Comparison of ENCODE assay signal across 1 cellular context in genomic region chr6:20212392-20213111, GRCh38.
TF ChIP-seq lines count a peak whose summit lies in the region.

A gene with protein sequence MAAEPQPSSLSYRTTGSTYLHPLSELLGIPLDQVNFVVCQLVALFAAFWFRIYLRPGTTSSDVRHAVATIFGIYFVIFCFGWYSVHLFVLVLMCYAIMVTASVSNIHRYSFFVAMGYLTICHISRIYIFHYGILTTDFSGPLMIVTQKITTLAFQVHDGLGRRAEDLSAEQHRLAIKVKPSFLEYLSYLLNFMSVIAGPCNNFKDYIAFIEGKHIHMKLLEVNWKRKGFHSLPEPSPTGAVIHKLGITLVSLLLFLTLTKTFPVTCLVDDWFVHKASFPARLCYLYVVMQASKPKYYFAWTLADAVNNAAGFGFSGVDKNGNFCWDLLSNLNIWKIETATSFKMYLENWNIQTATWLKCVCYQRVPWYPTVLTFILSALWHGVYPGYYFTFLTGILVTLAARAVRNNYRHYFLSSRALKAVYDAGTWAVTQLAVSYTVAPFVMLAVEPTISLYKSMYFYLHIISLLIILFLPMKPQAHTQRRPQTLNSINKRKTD (minus strand): TSS chr6:20212469. CDS start chr6:20212234, 235 bp downstream.

TF ChIP-seq in K562, 482 proteins besides CTCF, POLR2A, EP300 and RAD21 (continued from another document and continues in another):
- TF ChIP-seq MECOM (CRISPR knock-in tag; IDR thresholded peaks at IDR 0.05) (no peak), ZZZ3 (IDR thresholded peaks at IDR 0.05) (no peak), XRCC3 (IDR thresholded peaks at IDR 0.05) (no peak), CC2D1A (IDR thresholded peaks at IDR 0.05) (no peak), ATF7 (IDR thresholded peaks at IDR 0.05) (peak; percentile 65; the same call in 1 of the 2 replicates), SAFB (IDR thresholded peaks at IDR 0.05; ENCODE audit: borderline replicate concordance, low read depth, low read length) (no peak), KLF6 (CRISPR knock-in tag; IDR thresholded peaks at IDR 0.05; ENCODE audit: borderline replicate concordance) (no peak), TAF7 (tag; IDR thresholded peaks at IDR 0.05) (no peak), POLR2AphosphoS5 (IDR thresholded peaks at IDR 0.05; ENCODE audit: control insufficient read depth, insufficient read depth, low read depth, low read length) (peak; percentile 64), ETS2 (tag; IDR thresholded peaks at IDR 0.05; ENCODE audit: borderline replicate concordance, poor library complexity, severe bottlenecking) (no peak), EWSR1 (IDR thresholded peaks at IDR 0.05; ENCODE audit: borderline replicate concordance, low read depth, partially characterized antibody) (no peak), ARNT (IDR thresholded peaks at IDR 0.05) (no peak; a peak in 1 of 4 replicates), ZBTB7A (IDR thresholded peaks at IDR 0.05; ENCODE audit: borderline replicate concordance, control insufficient read depth, low read depth, low read length) (peak; percentile 77; the same call in 1 of the 2 replicates), CREB3 (tag; conservative IDR thresholded peaks at IDR 0.05; ENCODE audit: low read depth) (no peak; the same call in 1 of the 2 replicates), ARHGAP35 (IDR thresholded peaks at IDR 0.05; ENCODE audit: partially characterized antibody) (no peak), SRSF7 (optimal IDR thresholded peaks at IDR 0.05; ENCODE audit: low read depth, low read length) (peak; percentile 4), SNIP1 (IDR thresholded peaks at IDR 0.05; ENCODE audit: low read depth) (no peak), BHLHE40 (IDR thresholded peaks at IDR 0.05; ENCODE audit: low read length) (no peak; the same call in 1 of the 2 replicates), MYBL2 (IDR thresholded peaks at IDR 0.05; ENCODE audit: low read depth) (no peak), MYBL2 (CRISPR knock-in tag; IDR thresholded peaks at IDR 0.05; ENCODE audit: borderline replicate concordance) (no peak), ZKSCAN3 (CRISPR knock-in tag; IDR thresholded peaks at IDR 0.05) (no peak), HNRNPK (IDR thresholded peaks at IDR 0.05; ENCODE audit: low read depth, low read length, poor library complexity, severe bottlenecking) (no peak), HNRNPL (IDR thresholded peaks at IDR 0.05; ENCODE audit: low read depth, low read length) (peak; percentile 70; the same call in 1 of the 2 replicates), ZFP30 (CRISPR knock-in tag; IDR thresholded peaks at IDR 0.05; ENCODE audit: borderline replicate concordance) (no peak), ZNF57 (CRISPR knock-in tag; IDR thresholded peaks at IDR 0.05) (no peak), ZNF263 (CRISPR knock-in tag; IDR thresholded peaks at IDR 0.05; ENCODE audit: borderline replicate concordance) (peak; percentile 65; the same call in 1 of the 2 replicates), L3MBTL2 (IDR thresholded peaks at IDR 0.05) (peak; percentile 92), TEAD2 (tag; IDR thresholded peaks at IDR 0.05) (no peak), EHMT2 (IDR thresholded peaks at IDR 0.05) (no peak), GATA2 (CRISPR knock-in tag; IDR thresholded peaks at IDR 0.05) (no peak), RBM22 (IDR thresholded peaks at IDR 0.05; ENCODE audit: low read depth, low read length, poor library complexity, severe bottlenecking) (no peak), SREBF1 (IDR thresholded peaks at IDR 0.05; ENCODE audit: borderline replicate concordance, low read depth, low read length) (0 out of 2 replicates have a peak, but pooled peaks have one; percentile 48), CAMTA2 (CRISPR knock-in tag; conservative IDR thresholded peaks at IDR 0.05) (no peak), COPS2 (conservative IDR thresholded peaks at IDR 0.05) (no peak), ELF1 (tag; IDR thresholded peaks at IDR 0.05) (no peak), UBTF (IDR thresholded peaks at IDR 0.05; ENCODE audit: borderline replicate concordance in 1 of 2, low read depth in 2 of 2, low read length in 2 of 2) (peak; percentile 98; a peak in 3 of 4 replicates), ZNF277 (CRISPR knock-in tag; IDR thresholded peaks at IDR 0.05; ENCODE audit: borderline replicate concordance) (no peak), FOXK1 (CRISPR knock-in tag; IDR thresholded peaks at IDR 0.05; ENCODE audit: borderline replicate concordance) (0 out of 2 replicates have a peak, but pooled peaks have one; percentile 23), IFI16 (CRISPR knock-in tag; IDR thresholded peaks at IDR 0.05) (no peak), NFATC3 (IDR thresholded peaks at IDR 0.05) (no peak), SP1 (CRISPR knock-in tag; IDR thresholded peaks at IDR 0.05) (no peak), ZBTB17 (CRISPR knock-in tag; IDR thresholded peaks at IDR 0.05) (no peak; the same call in 1 of the 2 replicates)
- TF ChIP-seq, protein P1, sequence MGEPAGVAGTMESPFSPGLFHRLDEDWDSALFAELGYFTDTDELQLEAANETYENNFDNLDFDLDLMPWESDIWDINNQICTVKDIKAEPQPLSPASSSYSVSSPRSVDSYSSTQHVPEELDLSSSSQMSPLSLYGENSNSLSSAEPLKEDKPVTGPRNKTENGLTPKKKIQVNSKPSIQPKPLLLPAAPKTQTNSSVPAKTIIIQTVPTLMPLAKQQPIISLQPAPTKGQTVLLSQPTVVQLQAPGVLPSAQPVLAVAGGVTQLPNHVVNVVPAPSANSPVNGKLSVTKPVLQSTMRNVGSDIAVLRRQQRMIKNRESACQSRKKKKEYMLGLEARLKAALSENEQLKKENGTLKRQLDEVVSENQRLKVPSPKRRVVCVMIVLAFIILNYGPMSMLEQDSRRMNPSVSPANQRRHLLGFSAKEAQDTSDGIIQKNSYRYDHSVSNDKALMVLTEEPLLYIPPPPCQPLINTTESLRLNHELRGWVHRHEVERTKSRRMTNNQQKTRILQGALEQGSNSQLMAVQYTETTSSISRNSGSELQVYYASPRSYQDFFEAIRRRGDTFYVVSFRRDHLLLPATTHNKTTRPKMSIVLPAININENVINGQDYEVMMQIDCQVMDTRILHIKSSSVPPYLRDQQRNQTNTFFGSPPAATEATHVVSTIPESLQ (CRISPR knock-in tag; IDR thresholded peaks at IDR 0.05), result 0 out of 2 replicates have a peak, but pooled peaks have one; percentile 50
- TF ChIP-seq, protein P2, sequence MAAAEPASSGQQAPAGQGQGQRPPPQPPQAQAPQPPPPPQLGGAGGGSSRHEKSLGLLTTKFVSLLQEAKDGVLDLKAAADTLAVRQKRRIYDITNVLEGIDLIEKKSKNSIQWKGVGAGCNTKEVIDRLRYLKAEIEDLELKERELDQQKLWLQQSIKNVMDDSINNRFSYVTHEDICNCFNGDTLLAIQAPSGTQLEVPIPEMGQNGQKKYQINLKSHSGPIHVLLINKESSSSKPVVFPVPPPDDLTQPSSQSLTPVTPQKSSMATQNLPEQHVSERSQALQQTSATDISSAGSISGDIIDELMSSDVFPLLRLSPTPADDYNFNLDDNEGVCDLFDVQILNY (CRISPR knock-in tag; IDR thresholded peaks at IDR 0.05), result no peak
- TF ChIP-seq, protein P3, sequence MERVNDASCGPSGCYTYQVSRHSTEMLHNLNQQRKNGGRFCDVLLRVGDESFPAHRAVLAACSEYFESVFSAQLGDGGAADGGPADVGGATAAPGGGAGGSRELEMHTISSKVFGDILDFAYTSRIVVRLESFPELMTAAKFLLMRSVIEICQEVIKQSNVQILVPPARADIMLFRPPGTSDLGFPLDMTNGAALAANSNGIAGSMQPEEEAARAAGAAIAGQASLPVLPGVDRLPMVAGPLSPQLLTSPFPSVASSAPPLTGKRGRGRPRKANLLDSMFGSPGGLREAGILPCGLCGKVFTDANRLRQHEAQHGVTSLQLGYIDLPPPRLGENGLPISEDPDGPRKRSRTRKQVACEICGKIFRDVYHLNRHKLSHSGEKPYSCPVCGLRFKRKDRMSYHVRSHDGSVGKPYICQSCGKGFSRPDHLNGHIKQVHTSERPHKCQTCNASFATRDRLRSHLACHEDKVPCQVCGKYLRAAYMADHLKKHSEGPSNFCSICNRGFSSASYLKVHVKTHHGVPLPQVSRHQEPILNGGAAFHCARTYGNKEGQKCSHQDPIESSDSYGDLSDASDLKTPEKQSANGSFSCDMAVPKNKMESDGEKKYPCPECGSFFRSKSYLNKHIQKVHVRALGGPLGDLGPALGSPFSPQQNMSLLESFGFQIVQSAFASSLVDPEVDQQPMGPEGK (CRISPR knock-in tag; IDR thresholded peaks at IDR 0.05; ENCODE audit: borderline replicate concordance), result no peak; the same call in 1 of the 2 replicates
- TF ChIP-seq, protein P4, sequence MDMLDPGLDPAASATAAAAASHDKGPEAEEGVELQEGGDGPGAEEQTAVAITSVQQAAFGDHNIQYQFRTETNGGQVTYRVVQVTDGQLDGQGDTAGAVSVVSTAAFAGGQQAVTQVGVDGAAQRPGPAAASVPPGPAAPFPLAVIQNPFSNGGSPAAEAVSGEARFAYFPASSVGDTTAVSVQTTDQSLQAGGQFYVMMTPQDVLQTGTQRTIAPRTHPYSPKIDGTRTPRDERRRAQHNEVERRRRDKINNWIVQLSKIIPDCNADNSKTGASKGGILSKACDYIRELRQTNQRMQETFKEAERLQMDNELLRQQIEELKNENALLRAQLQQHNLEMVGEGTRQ (CRISPR knock-in tag; IDR thresholded peaks at IDR 0.05), result no peak
- TF ChIP-seq, protein P5, sequence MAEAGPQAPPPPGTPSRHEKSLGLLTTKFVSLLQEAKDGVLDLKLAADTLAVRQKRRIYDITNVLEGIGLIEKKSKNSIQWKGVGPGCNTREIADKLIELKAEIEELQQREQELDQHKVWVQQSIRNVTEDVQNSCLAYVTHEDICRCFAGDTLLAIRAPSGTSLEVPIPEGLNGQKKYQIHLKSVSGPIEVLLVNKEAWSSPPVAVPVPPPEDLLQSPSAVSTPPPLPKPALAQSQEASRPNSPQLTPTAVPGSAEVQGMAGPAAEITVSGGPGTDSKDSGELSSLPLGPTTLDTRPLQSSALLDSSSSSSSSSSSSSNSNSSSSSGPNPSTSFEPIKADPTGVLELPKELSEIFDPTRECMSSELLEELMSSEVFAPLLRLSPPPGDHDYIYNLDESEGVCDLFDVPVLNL (CRISPR knock-in tag; IDR thresholded peaks at IDR 0.05; ENCODE audit: low read depth), result no peak
- TF ChIP-seq, protein P6, sequence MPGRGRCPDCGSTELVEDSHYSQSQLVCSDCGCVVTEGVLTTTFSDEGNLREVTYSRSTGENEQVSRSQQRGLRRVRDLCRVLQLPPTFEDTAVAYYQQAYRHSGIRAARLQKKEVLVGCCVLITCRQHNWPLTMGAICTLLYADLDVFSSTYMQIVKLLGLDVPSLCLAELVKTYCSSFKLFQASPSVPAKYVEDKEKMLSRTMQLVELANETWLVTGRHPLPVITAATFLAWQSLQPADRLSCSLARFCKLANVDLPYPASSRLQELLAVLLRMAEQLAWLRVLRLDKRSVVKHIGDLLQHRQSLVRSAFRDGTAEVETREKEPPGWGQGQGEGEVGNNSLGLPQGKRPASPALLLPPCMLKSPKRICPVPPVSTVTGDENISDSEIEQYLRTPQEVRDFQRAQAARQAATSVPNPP (IDR thresholded peaks at IDR 0.05; ENCODE audit: borderline replicate concordance, insufficient read depth, insufficient read length), result no peak
- TF ChIP-seq, protein P7, sequence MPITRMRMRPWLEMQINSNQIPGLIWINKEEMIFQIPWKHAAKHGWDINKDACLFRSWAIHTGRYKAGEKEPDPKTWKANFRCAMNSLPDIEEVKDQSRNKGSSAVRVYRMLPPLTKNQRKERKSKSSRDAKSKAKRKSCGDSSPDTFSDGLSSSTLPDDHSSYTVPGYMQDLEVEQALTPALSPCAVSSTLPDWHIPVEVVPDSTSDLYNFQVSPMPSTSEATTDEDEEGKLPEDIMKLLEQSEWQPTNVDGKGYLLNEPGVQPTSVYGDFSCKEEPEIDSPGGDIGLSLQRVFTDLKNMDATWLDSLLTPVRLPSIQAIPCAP (CRISPR knock-in tag; IDR thresholded peaks at IDR 0.05; ENCODE audit: borderline replicate concordance), result no peak
- TF ChIP-seq, protein P8, sequence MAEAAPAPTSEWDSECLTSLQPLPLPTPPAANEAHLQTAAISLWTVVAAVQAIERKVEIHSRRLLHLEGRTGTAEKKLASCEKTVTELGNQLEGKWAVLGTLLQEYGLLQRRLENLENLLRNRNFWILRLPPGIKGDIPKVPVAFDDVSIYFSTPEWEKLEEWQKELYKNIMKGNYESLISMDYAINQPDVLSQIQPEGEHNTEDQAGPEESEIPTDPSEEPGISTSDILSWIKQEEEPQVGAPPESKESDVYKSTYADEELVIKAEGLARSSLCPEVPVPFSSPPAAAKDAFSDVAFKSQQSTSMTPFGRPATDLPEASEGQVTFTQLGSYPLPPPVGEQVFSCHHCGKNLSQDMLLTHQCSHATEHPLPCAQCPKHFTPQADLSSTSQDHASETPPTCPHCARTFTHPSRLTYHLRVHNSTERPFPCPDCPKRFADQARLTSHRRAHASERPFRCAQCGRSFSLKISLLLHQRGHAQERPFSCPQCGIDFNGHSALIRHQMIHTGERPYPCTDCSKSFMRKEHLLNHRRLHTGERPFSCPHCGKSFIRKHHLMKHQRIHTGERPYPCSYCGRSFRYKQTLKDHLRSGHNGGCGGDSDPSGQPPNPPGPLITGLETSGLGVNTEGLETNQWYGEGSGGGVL (CRISPR knock-in tag; IDR thresholded peaks at IDR 0.05), result no peak
